37 cellular contexts compared by ENCODE assay signal in the genomic region with DNA sequence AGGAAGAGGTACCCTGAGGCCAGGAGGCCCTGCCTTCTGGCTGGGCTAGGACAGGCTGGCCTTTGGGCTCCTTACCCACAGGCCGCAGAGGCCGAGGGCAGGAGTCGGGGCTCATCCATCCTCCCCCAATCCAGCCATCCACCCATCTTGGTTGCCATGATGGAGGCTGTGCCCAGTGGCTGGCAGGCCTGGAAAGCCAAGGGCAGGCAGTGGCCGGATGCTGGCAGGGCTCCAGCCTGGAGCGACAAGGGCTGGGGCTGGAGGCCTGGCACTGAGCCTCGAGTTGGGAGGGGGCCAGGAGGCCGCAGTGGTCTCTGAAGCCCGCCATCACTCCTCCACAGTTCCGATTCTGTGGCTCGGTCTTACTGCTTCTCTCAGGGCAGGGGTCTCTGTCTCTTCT. TPM values are rescaled to one million over a fixed set of nuclear protein-coding genes. Genes with fewer than 3 reads are reported as not detected.
"Had no signal": no experiment of that assay in that cellular context is flagged by ENCODE, and none has a peak within 500 bp of the region (broad histone marks: within the 10 kb centered on the region; RNA-seq: fewer than 3 reads in every experiment).

No MANE protein-coding gene starts in this region.

- H3K27me3 ChIP-seq: brain microvascular endothelial cell had no signal

- H3K36me3 Mint-ChIP-seq: activated CD8-positive, alpha-beta memory T cell treated with anti-CD3 and anti-CD28 coated beads, Interleukin-2, amount 10 ng/mL, durations not matched to agents 7 days and 5 days; activated naive CD4-positive, alpha-beta T cell treated with anti-CD3 and anti-CD28 coated beads, Interleukin-2, amount 10 ng/mL, durations not matched to agents 7 days and 5 days; activated naive CD8-positive, alpha-beta T cell; T-cell had no signal

- H3K27ac ChIP-seq: brain microvascular endothelial cell, KMS-11, VCaP had no signal

- H3K4me1 Mint-ChIP-seq: activated CD4-positive, alpha-beta memory T cell treated with anti-CD3 and anti-CD28 coated beads, Interleukin-2, amount 10 ng/mL, durations not matched to agents 7 days and 5 days; activated CD8-positive, alpha-beta memory T cell treated with anti-CD3 and anti-CD28 coated beads, Interleukin-2, amount 10 ng/mL, durations not matched to agents 7 days and 5 days; activated naive CD4-positive, alpha-beta T cell treated with anti-CD3 and anti-CD28 coated beads, Interleukin-2, amount 10 ng/mL, durations not matched to agents 7 days and 5 days; activated naive CD8-positive, alpha-beta T cell treated with anti-CD3 and anti-CD28 coated beads, Interleukin-2, amount 50 U/mL, for 24 hours; T-cell had no signal

- H3K27ac Mint-ChIP-seq: activated CD4-positive, alpha-beta memory T cell treated with anti-CD3 and anti-CD28 coated beads, Interleukin-2, amount 10 ng/mL, durations not matched to agents 7 days and 5 days; activated CD8-positive, alpha-beta memory T cell treated with anti-CD3 and anti-CD28 coated beads, Interleukin-2, amount 10 ng/mL, durations not matched to agents 7 days and 5 days; activated naive CD4-positive, alpha-beta T cell treated with anti-CD3 and anti-CD28 coated beads, Interleukin-2, amount 10 ng/mL, durations not matched to agents 7 days and 5 days; activated naive CD8-positive, alpha-beta T cell; activated naive CD8-positive, alpha-beta T cell treated with anti-CD3 and anti-CD28 coated beads, Interleukin-2, amount 50 U/mL, for 24 hours; T-cell had no signal

- H3K36me3 ChIP-seq: brain microvascular endothelial cell had no signal

- ATAC-seq: activated CD8-positive, alpha-beta memory T cell treated with anti-CD3 and anti-CD28 coated beads, Interleukin-2, amount 10 ng/mL, durations not matched to agents 7 days and 5 days; activated naive CD8-positive, alpha-beta T cell treated with anti-CD3 and anti-CD28 coated beads, Interleukin-2, amount 50 U/mL, for 24 hours; Panc1; SK-N-SH treated with all-trans-retinoic acid at 6 μM for 48 hours; T-cell had no signal

- H3K9me3 Mint-ChIP-seq: activated CD4-positive, alpha-beta memory T cell treated with anti-CD3 and anti-CD28 coated beads, Interleukin-2, amount 10 ng/mL, durations not matched to agents 7 days and 5 days; activated naive CD4-positive, alpha-beta T cell treated with anti-CD3 and anti-CD28 coated beads, Interleukin-2, amount 10 ng/mL, durations not matched to agents 7 days and 5 days; activated naive CD8-positive, alpha-beta T cell treated with anti-CD3 and anti-CD28 coated beads, Interleukin-2, amount 50 U/mL, for 24 hours; T-cell had no signal

- H3K27me3 Mint-ChIP-seq: activated CD4-positive, alpha-beta memory T cell treated with anti-CD3 and anti-CD28 coated beads, Interleukin-2, amount 10 ng/mL, durations not matched to agents 7 days and 5 days; activated CD8-positive, alpha-beta memory T cell treated with anti-CD3 and anti-CD28 coated beads, Interleukin-2, amount 10 ng/mL, durations not matched to agents 7 days and 5 days; activated naive CD4-positive, alpha-beta T cell treated with anti-CD3 and anti-CD28 coated beads, Interleukin-2, amount 10 ng/mL, durations not matched to agents 7 days and 5 days; activated naive CD8-positive, alpha-beta T cell; activated naive CD8-positive, alpha-beta T cell treated with anti-CD3 and anti-CD28 coated beads, Interleukin-2, amount 50 U/mL, for 24 hours; T-cell had no signal

- H3K4me3 Mint-ChIP-seq: activated CD4-positive, alpha-beta memory T cell treated with anti-CD3 and anti-CD28 coated beads, Interleukin-2, amount 10 ng/mL, durations not matched to agents 7 days and 5 days; activated CD8-positive, alpha-beta memory T cell treated with anti-CD3 and anti-CD28 coated beads, Interleukin-2, amount 10 ng/mL, durations not matched to agents 7 days and 5 days; activated naive CD4-positive, alpha-beta T cell treated with anti-CD3 and anti-CD28 coated beads, Interleukin-2, amount 10 ng/mL, durations not matched to agents 7 days and 5 days; activated naive CD8-positive, alpha-beta T cell; activated naive CD8-positive, alpha-beta T cell treated with anti-CD3 and anti-CD28 coated beads, Interleukin-2, amount 50 U/mL, for 24 hours; T-cell had no signal

- DNase-seq: activated CD4-positive, alpha-beta memory T cell treated with anti-CD3 and anti-CD28 coated beads, Interleukin-2, amount 10 ng/mL, durations not matched to agents 7 days and 5 days; activated CD4-positive, alpha-beta T cell treated with anti-CD3 and anti-CD28 coated beads for 1 hour; activated CD4-positive, alpha-beta T cell treated with anti-CD3 and anti-CD28 coated beads for 48 hours; activated CD4-positive, CD25-positive, alpha-beta regulatory T cell; activated CD8-positive, alpha-beta memory T cell treated with anti-CD3 and anti-CD28 coated beads for 24 hours; activated CD8-positive, alpha-beta memory T cell treated with anti-CD3 and anti-CD28 coated beads, Interleukin-2, amount 10 ng/mL, durations not matched to agents 7 days and 5 days; activated CD8-positive, alpha-beta memory T cell treated with anti-CD3 and anti-CD28 coated beads, Interleukin-2, amount 50 U/mL, for 48 hours; activated effector memory CD4-positive, alpha-beta T cell treated with Interleukin-2 at 50 U/mL for 16 hours; activated naive CD4-positive, alpha-beta T cell treated with anti-CD3 and anti-CD28 coated beads, Interleukin-2, amount 10 ng/mL, durations not matched to agents 7 days and 5 days; activated naive CD8-positive, alpha-beta T cell treated with anti-CD3 and anti-CD28 coated beads, Interleukin-2, amount 50 U/mL, for 24 hours; activated T-cell treated with anti-CD3 and anti-CD28 coated beads, Interleukin-2, amount 50 U/mL, for 48 hours; anterior cingulate cortex; brain microvascular endothelial cell; central memory CD4-positive, alpha-beta T cell; MM.1S; MV-4-11; NCI-H1105; NCI-H1417 treated with DMSO at 0.1 percent for 48 hours; NCI-H2081; NCI-H2171 treated with DMSO at 0.1 percent for 48 hours; NCI-H2227 treated with DMSO at 0.1 percent for 48 hours; NCI-H446; NCI-H510A treated with DMSO at 0.1 percent for 48 hours; NCI-H526 treated with DMSO at 0.1 percent for 48 hours; NCI-H774; SIG-M5; T-cell; T-helper 2 cell; T-helper 9 cell had no signal

RNA-seq across cellular contexts. Expression of gene BGN, which starts 8.6 kb away (rescaled TPM):
- total RNA-seq: activated CD4-positive, alpha-beta memory T cell treated with anti-CD3 and anti-CD28 coated beads, Interleukin-2, amount 10 ng/mL, durations not matched to agents 7 days and 5 days; activated CD8-positive, alpha-beta memory T cell treated with anti-CD3 and anti-CD28 coated beads, Interleukin-2, amount 10 ng/mL, durations not matched to agents 7 days and 5 days; LHCN-M2; SK-MEL-5 had no signal

RNA-seq across cellular contexts. Expression of gene ATP2B3, which starts 31.3 kb away (rescaled TPM):
- total RNA-seq: activated CD4-positive, alpha-beta memory T cell treated with anti-CD3 and anti-CD28 coated beads, Interleukin-2, amount 10 ng/mL, durations not matched to agents 7 days and 5 days; activated CD8-positive, alpha-beta memory T cell treated with anti-CD3 and anti-CD28 coated beads, Interleukin-2, amount 10 ng/mL, durations not matched to agents 7 days and 5 days; LHCN-M2; RPMI7951 had no signal

RNA-seq across cellular contexts. Expression of gene TREX2, which starts 40.3 kb away (rescaled TPM):
- total RNA-seq: RPMI7951 had no signal
